Comparison of ENCODE assay signal across 21 cellular contexts in the genomic region with DNA sequence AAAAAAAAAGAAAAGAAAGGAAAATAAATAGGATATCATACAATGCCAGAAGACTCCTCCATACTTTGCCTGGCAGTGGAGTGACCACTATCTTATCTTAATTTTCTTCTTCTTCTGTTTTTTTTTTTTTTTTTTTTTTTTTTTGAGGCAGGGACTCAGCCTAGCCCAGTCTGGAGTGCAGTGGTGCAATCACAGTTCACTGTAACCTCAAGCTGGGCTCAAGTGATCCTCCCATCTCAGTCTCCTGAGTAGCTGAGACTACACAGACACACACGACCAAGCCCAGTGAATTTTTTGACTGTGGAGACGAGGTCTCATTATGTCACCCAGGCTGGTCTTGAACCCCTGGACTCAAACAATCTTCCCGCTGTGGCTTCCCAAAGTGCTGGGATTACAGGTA. TPM values are rescaled to one million over a fixed set of nuclear protein-coding genes. Genes with fewer than 3 reads are reported as not detected.
"Had no signal": no experiment of that assay in that cellular context is flagged by ENCODE, and none has a peak within 500 bp of the region (broad histone marks: within the 10 kb centered on the region; RNA-seq: fewer than 3 reads in every experiment).

No MANE protein-coding gene starts in this region.

- H3K9me3 ChIP-seq: esophagus muscularis mucosa, neutrophil, thyroid gland had no signal

- ATAC-seq: activated CD8-positive, alpha-beta T cell treated with anti-CD3 and anti-CD28 coated beads for 36 hours; activated naive CD4-positive, alpha-beta T cell treated with anti-CD3 and anti-CD28 coated beads, Interleukin-2, amount 50 U/mL, for 72 hours; activated T-cell treated with anti-CD3 and anti-CD28 coated beads, Interleukin-2, amount 50 U/mL, for 4 hours; left ventricle myocardium superior; naive thymus-derived CD8-positive, alpha-beta T cell; stimulated activated naive B cell treated with anti-CD40 and anti-IgM and Interleukin-4, amounts not matched to agents 10 μg/mL and 1 μg/mL and 100 μg/mL, for 72 hours; WTC11 had no signal

- DNase-seq: activated CD4-positive, alpha-beta T cell treated with anti-CD3 and anti-CD28 coated beads for 48 hours; activated CD8-positive, alpha-beta T cell treated with anti-CD3 and anti-CD28 coated beads for 36 hours; activated effector memory CD4-positive, alpha-beta T cell treated with Interleukin-2 at 50 U/mL for 16 hours; activated T-cell treated with anti-CD3 and anti-CD28 coated beads, Interleukin-2, amount 50 U/mL, for 4 hours; amniotic stem cell; brain microvascular endothelial cell; hypothalamus; kidney glomerular epithelial cell; left ventricle myocardium superior; naive thymus-derived CD8-positive, alpha-beta T cell; stimulated activated CD4-positive, alpha-beta T cell treated with anti-CD3 and anti-CD28 coated beads, Interleukin-15, amount 100 ng/mL, for 24 hours; stimulated activated CD4-positive, alpha-beta T cell treated with anti-CD3 and anti-CD28 coated beads, Interleukin-4, amount 100 ng/mL, for 1 hour; stimulated activated naive B cell treated with anti-CD40 and anti-IgM and Interleukin-4, amounts not matched to agents 10 μg/mL and 1 μg/mL and 100 μg/mL, for 72 hours; T1000 had no signal

- H3K4me3 ChIP-seq: coronary artery, esophagus muscularis mucosa, thyroid gland had no signal

- H3K27ac ChIP-seq: brain microvascular endothelial cell, coronary artery, esophagus muscularis mucosa, neutrophil, thyroid gland had no signal

- H3K36me3 ChIP-seq: brain microvascular endothelial cell, esophagus muscularis mucosa, neutrophil, thyroid gland had no signal

- H3K4me1 ChIP-seq: esophagus muscularis mucosa, thyroid gland had no signal

- H3K27me3 ChIP-seq: brain microvascular endothelial cell, neutrophil, thyroid gland had no signal

RNA-seq across cellular contexts. Expression of a gene that starts 17.1 kb away (rescaled TPM):
- total RNA-seq: renal cortical epithelial cell had no signal
- polyA plus RNA-seq: naive thymus-derived CD8-positive, alpha-beta T cell had no signal

RNA-seq across cellular contexts. Expression of a gene that starts 37.4 kb away (rescaled TPM):
- total RNA-seq: activated T-cell treated with anti-CD3 and anti-CD28 coated beads, Interleukin-2, amount 50 U/mL, for 4 hours had no signal
